Comparison of ENCODE assay signal across 26 cellular contexts in genomic region chr2:15565994-15566671, GRCh38.
"Had no signal": no experiment of that assay in that cellular context is flagged by ENCODE, and none has a peak within 500 bp of the region (broad histone marks: within the 10 kb centered on the region; RNA-seq: fewer than 3 reads in every experiment).

No MANE protein-coding gene starts in this region.

- H3K27me3 ChIP-seq: colonic mucosa, esophagus squamous epithelium, gastrocnemius medialis, left lung had no signal

- H3K36me3 ChIP-seq: colonic mucosa, esophagus squamous epithelium, gastrocnemius medialis, heart right ventricle, left lung, lower lobe of right lung had no signal

- H3K4me1 ChIP-seq: colonic mucosa, gastrocnemius medialis, left lung, lower lobe of right lung had no signal

- H3K27ac ChIP-seq: colonic mucosa, epithelial cell of prostate, esophagus squamous epithelium, gastrocnemius medialis, heart right ventricle, left lung, lower lobe of right lung had no signal

- H3K9me3 ChIP-seq: colonic mucosa, esophagus squamous epithelium, gastrocnemius medialis, heart right ventricle, left lung, lower lobe of right lung, mucosa of descending colon had no signal

- ATAC-seq: effector memory CD8-positive, alpha-beta T cell; esophagus mucosa; gastrocnemius medialis; heart right ventricle; left cardiac atrium; left lung; left ventricle myocardium superior; lower lobe of right lung; mucosa of descending colon had no signal

- DNase-seq: colonic mucosa; cortex of kidney; effector CD8-positive, alpha-beta T cell; effector memory CD8-positive, alpha-beta T cell; endodermal cell; erythroblast; esophagus squamous epithelium; foreskin fibroblast; foreskin melanocyte; gastrocnemius medialis; glutamatergic neuron; head of caudate nucleus; heart right ventricle; hippocampal formation; left cardiac atrium; left lung; left ventricle myocardium superior; lower lobe of right lung; mesenchymal stem cell; mucosa of descending colon; naive B cell had no signal

- FAIRE-seq: endometrium, islet of Langerhans, keratinocyte had no signal

- H3K4me3 ChIP-seq: colonic mucosa, esophagus squamous epithelium, gastrocnemius medialis, heart right ventricle, left lung, lower lobe of right lung, mucosa of descending colon had no signal
